In genomic region chr2:1685957-1686783, GRCh38 we compare ENCODE assay signal across 2 cellular contexts.
TF ChIP-seq lines count a peak whose summit lies in the region.

No MANE protein-coding gene starts in this region.

TF ChIP-seq in GM23338, 12 proteins besides CTCF, POLR2A, EP300 and RAD21:
- TF ChIP-seq ZNF462 (CRISPR knock-in tag; IDR thresholded peaks at IDR 0.05) = no peak
- TF ChIP-seq EZH2phosphoT487 (IDR thresholded peaks at IDR 0.05; ENCODE audit: unreplicated experiment) = no peak
- TF ChIP-seq ZNF114 (CRISPR knock-in tag; IDR thresholded peaks at IDR 0.05) = no peak
- TF ChIP-seq NANOG (IDR thresholded peaks at IDR 0.05; ENCODE audit: borderline replicate concordance) = no peak
- no peak for TF ChIP-seq CREB1 (CRISPR knock-in tag; IDR thresholded peaks at IDR 0.05; ENCODE audit: low read depth)
- no peak for TF ChIP-seq ZNF331 (CRISPR knock-in tag; IDR thresholded peaks at IDR 0.05; ENCODE audit: low read depth)
- no peak for TF ChIP-seq EZH2 (IDR thresholded peaks at IDR 0.05; ENCODE audit: low read depth, unreplicated experiment)
- no peak for TF ChIP-seq ETS1 (IDR thresholded peaks at IDR 0.05)
- TF ChIP-seq REST (IDR thresholded peaks at IDR 0.05; ENCODE audit: unreplicated experiment) = no peak
- TF ChIP-seq JUNB (IDR thresholded peaks at IDR 0.05; ENCODE audit: unreplicated experiment) = no peak
- no peak for TF ChIP-seq STAT1 (IDR thresholded peaks at IDR 0.05; ENCODE audit: unreplicated experiment)
- TF ChIP-seq POLR2AphosphoS5 (IDR thresholded peaks at IDR 0.05; ENCODE audit: low read depth) = no peak

TF ChIP-seq in SK-N-SH treated with all-trans-retinoic acid at 6 μM for 48 hours, 23 proteins besides CTCF, POLR2A, EP300 and RAD21 (continued from another document):
- TF ChIP-seq CSRNP3 (CRISPR knock-in tag; IDR thresholded peaks at IDR 0.05) (no peak), OSR1 (CRISPR knock-in tag; IDR thresholded peaks at IDR 0.05) (no peak), GLIS3 (CRISPR knock-in tag; IDR thresholded peaks at IDR 0.05) (no peak)
